ENCODE assay signal across 22 cellular contexts in the genomic region with DNA sequence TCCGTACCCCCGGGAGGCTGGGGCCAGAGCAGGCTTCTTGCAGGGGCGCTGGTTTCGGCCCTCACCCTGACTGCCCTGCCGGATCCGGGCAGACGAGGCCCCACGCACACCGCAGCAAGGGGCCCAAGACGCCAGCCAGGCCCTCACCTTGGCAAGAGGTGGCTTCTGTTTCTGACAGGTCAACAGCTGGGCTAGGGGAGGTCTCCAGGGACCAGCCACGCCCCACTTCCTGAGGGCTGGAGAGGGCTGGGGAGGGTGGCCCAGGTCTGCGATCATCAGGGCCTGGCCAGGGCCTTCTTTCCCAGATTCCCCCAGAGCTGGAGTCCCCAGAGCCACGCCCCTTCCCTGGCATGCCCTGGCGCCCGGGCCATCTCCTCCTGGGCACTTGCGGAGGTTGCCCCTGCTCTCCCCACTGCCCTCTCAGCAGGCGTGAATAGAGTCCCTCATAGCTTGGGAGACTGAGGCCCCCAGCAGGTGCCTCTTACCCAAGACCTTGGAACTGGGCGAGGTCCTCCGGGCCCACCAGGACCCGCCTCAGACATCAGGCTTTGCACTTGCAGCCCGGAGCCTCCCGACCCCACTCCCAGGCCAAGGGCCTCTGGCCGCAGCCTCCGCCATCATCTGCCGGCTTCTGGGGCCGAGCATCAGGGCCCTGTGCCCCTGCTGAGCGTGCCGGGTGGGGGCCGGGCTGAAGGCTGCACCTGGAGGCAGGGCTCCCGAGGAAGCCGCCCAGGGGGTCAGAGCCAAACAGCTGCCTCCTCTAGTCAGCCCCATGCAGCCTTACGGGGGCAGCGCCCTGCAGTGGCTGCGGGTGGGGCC.
"Had no signal": no experiment of that assay in that cellular context is flagged by ENCODE, and none has a peak within 500 bp of the region (broad histone marks: within the 10 kb centered on the region; RNA-seq: fewer than 3 reads in every experiment).

No MANE protein-coding gene starts in this region.

- DNase-seq: activated CD4-positive, alpha-beta T cell treated with anti-CD3 and anti-CD28 coated beads for 4 hours; activated CD4-positive, alpha-beta T cell treated with anti-CD3 and anti-CD28 coated beads, Interleukin-2, amount 50 U/mL, for 48 hours; activated CD4-positive, CD25-positive, alpha-beta regulatory T cell; activated CD8-positive, alpha-beta memory T cell treated with anti-CD3 and anti-CD28 coated beads, Interleukin-2, amount 50 U/mL, for 48 hours; activated naive CD4-positive, alpha-beta T cell treated with anti-CD3 and anti-CD28 coated beads for 36 hours; activated T-cell treated with anti-CD3 and anti-CD28 coated beads, Interleukin-2, amount 50 U/mL, for 4 hours; effector CD4-positive, alpha-beta T cell; foreskin fibroblast; heart right ventricle; left colon; naive B cell; occipital lobe; posterior cingulate gyrus; small intestine; stimulated activated CD4-positive, alpha-beta T cell treated with anti-CD3 and anti-CD28 coated beads, Interleukin-15, amount 100 ng/mL, for 24 hours; stimulated activated CD8-positive, alpha-beta memory T cell treated with anti-CD3 and anti-CD28 coated beads, Interleukin-4, amount 100 ng/mL, for 48 hours; stimulated activated naive B cell treated with anti-CD40 and anti-IgM and Interleukin-4, amounts not matched to agents 10 μg/mL and 1 μg/mL and 100 μg/mL, for 72 hours; testis; trophoblast cell had no signal

- H3K27ac ChIP-seq: testis had no signal

- H3K4me3 ChIP-seq: heart right ventricle, lung, testis had no signal

- ATAC-seq: activated T-cell treated with anti-CD3 and anti-CD28 coated beads, Interleukin-2, amount 50 U/mL, for 4 hours; heart right ventricle; left colon; stimulated activated naive B cell treated with anti-CD40 and anti-IgM and Interleukin-4, amounts not matched to agents 10 μg/mL and 1 μg/mL and 100 μg/mL, for 72 hours had no signal

- H3K9me3 ChIP-seq: heart right ventricle, testis had no signal

- H3K27me3 ChIP-seq: testis had no signal

- H3K4me1 ChIP-seq: testis had no signal

- H3K36me3 ChIP-seq: heart right ventricle had no signal

- FAIRE-seq: endometrium, keratinocyte, small intestine had no signal
